1 cellular context compared by ENCODE assay signal in the genomic region with DNA sequence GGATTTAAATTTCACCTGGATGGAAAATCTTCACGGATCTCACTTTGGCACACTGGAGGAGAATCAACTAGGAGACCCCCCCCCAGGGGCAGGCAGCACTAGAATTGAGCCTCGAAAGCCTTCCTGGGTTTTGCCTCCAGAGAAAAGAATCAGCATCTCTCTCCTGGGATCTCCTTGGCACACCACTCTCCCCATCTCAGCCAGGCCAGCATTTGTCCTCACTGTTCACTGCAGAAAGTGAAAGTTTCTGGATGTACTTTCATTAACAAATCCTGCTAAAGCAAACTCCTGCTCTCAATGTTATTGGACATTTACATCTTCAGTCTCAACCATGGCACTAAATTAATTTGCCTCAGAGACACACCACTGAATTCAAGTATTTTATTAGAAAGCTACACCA.
TF ChIP-seq lines count a peak whose summit lies in the region.

No MANE protein-coding gene starts in this region.

TF ChIP-seq in HEK293, 187 proteins besides CTCF, POLR2A, EP300 and RAD21 (continued from another document):
- peak; percentile 57; the same call in 1 of the 2 replicates for TF ChIP-seq PRDM1 (tag by site-specific recombination; IDR thresholded peaks at IDR 0.05)
TF ChIP-seq in HEK293: peak in this region for 1.
